Comparison of ENCODE assay signal across 8 cellular contexts in genomic region chr17:75940727-75941441, GRCh38. TPM values are rescaled to one million over a fixed set of nuclear protein-coding genes. Genes with fewer than 3 reads are reported as not detected.
DNase-seq lines count a peak whose midpoint lies in the region; ATAC-seq, FAIRE-seq and TF ChIP-seq lines count a peak whose summit lies in the region.

FBF1 (minus strand) TSS chr17:75941042; CDS start chr17:75938149, 2,893 bp downstream.

- H3K27ac ChIP-seq in Karpas-422 (ENCODE audit: low read length) (peak within 1 kb of the TSS; percentile 47; the same call in 1 of the 2 replicates), esophagus squamous epithelium (peak within 1 kb of the TSS; percentile 86 to 88 (median 87))

- H4K20me1 ChIP-seq in Karpas-422 (ENCODE audit: insufficient read depth, low read depth, low read length) = no peaks in the 10 kb centered on the region

- peak in 3 of 4 donors; percentile 76 to 82 (median 77) for TF ChIP-seq POLR2A in esophagus squamous epithelium (IDR thresholded peaks at IDR 0.05)

- H2AFZ ChIP-seq in Karpas-422 (ENCODE audit: low read length) = peak within 1 kb of the TSS; percentile 97

- peaks cover 17% of the 10 kb centered on the region for H3K4me1 ChIP-seq in Karpas-422 (ENCODE audit: low read length)
- H3K4me1 ChIP-seq in esophagus squamous epithelium = peaks cover 5 to 16% (median 11%) of the 10 kb centered on the region in 3 donors

- peak within 1 kb of the TSS; percentile 39 for H3K27ac Mint-ChIP-seq in activated T-cell treated with anti-CD3 and anti-CD28 coated beads, Interleukin-2, amount 50 U/mL, for 72 hours

- peaks cover 18% of the 10 kb centered on the region for H3K4me1 Mint-ChIP-seq in activated T-cell treated with anti-CD3 and anti-CD28 coated beads, Interleukin-2, amount 50 U/mL, for 72 hours (ENCODE audit: low read depth)

- peak; percentile 93 for ATAC-seq in GM21786 (IDR thresholded peaks at IDR 0.05; ENCODE audit: unreplicated experiment)
- ATAC-seq in activated T-cell treated with anti-CD3 and anti-CD28 coated beads, Interleukin-2, amount 50 U/mL, for 72 hours (replicated peaks in 1 of 2) = peak; percentile 99

- no peaks in the 10 kb centered on the region for H3K36me3 ChIP-seq in Karpas-422 (ENCODE audit: insufficient read depth, low read length)
- H3K36me3 ChIP-seq in esophagus squamous epithelium = peaks cover 0 to 27% (median 6%) of the 10 kb centered on the region in 3 donors

- H3K4me2 ChIP-seq in Karpas-422 (ENCODE audit: low read depth, low read length, poor library complexity, severe bottlenecking) = peak within 1 kb of the TSS; percentile 99

- no peaks in the 10 kb centered on the region for H3K9me3 Mint-ChIP-seq in activated T-cell treated with anti-CD3 and anti-CD28 coated beads, Interleukin-2, amount 50 U/mL, for 72 hours

- peak; percentile 72 for FAIRE-seq in RCC 7860 (lab: Jason Lieb, UNC)

- H3K27me3 ChIP-seq in Karpas-422 (ENCODE audit: low read length) = no peaks in the 10 kb centered on the region
- H3K27me3 ChIP-seq in esophagus squamous epithelium = no peaks in the 10 kb centered on the region

- H3K4me3 ChIP-seq in Karpas-422 (ENCODE audit: low read length) = peak within 1 kb of the TSS; percentile 99
- peak within 1 kb of the TSS; percentile 55 to 95 (median 68) for H3K4me3 ChIP-seq in esophagus squamous epithelium

- H3K79me2 ChIP-seq in Karpas-422 (ENCODE audit: low read length) = peaks cover 12% of the 10 kb centered on the region

- intact Hi-C loops in esophagus squamous epithelium (cut with DNase I) = loop anchor here (10.0 kb wide), 1 partner anchor 464 kb away; no protein-coding TSS in a partner anchor

- H3K36me3 Mint-ChIP-seq in activated T-cell treated with anti-CD3 and anti-CD28 coated beads, Interleukin-2, amount 50 U/mL, for 72 hours (ENCODE audit: insufficient read depth in 2 of 2) = no peaks in the 10 kb centered on the region

- peak within 1 kb of the TSS; percentile 95 for H3K9ac ChIP-seq in Karpas-422 (ENCODE audit: low read length)

- H3K9me3 ChIP-seq in Karpas-422 (ENCODE audit: low read length) (no peaks in the 10 kb centered on the region), esophagus squamous epithelium (no peaks in the 10 kb centered on the region)

- no peaks in the 10 kb centered on the region for H3K27me3 Mint-ChIP-seq in activated T-cell treated with anti-CD3 and anti-CD28 coated beads, Interleukin-2, amount 50 U/mL, for 72 hours (ENCODE audit: low read depth)

- DNase-seq in DMS53 treated with DMSO at 0.1 percent for 48 hours (lab: John Stamatoyannopoulos, UW; ENCODE audit: unreplicated experiment) (peak; percentile 96), Karpas-422 (peak; percentile 96), RCC 7860 (ENCODE audit: low spot score) (peak; percentile 92), esophagus squamous epithelium (lab: John Stamatoyannopoulos, UW) (peak; percentile 54), myocyte (ENCODE audit: low read depth) (peak; percentile 96)
- peak; percentile 91 to 92 for DNase-seq in activated T-cell treated with anti-CD3 and anti-CD28 coated beads, Interleukin-2, amount 50 U/mL, for 72 hours
- DNase-seq in stimulated activated CD8-positive, alpha-beta memory T cell treated with anti-CD3 and anti-CD28 coated beads, Interleukin-7, amount 100 ng/mL, for 4 hours (ENCODE audit: low read depth in 2 of 2) = peak; percentile 79 to 86

- peak within 1 kb of the TSS; percentile 84 to 86 for H3K4me3 Mint-ChIP-seq in activated T-cell treated with anti-CD3 and anti-CD28 coated beads, Interleukin-2, amount 50 U/mL, for 72 hours

- peak in 2 of 6 experiments; percentile 10 to 44 for TF ChIP-seq CTCF in esophagus squamous epithelium (IDR thresholded peaks at IDR 0.05)

- WGBS in esophagus squamous epithelium, 2 donors = 0 to 2% methylated on average over 4 to 11 of the region's 63 CpGs

- no peaks in the 10 kb centered on the region for H3K9me2 ChIP-seq in Karpas-422 (replicated peaks; ENCODE audit: insufficient read depth, low read length)

RNA-seq across cellular contexts. Expression of gene FBF1, which starts in this region (rescaled TPM):
- total RNA-seq in Karpas-422 (2014; rRNA removed; shearing (Covaris generic); ENCODE audit: low replicate concordance) = 13.5 and 37.0 TPM in 2 replicates
- total RNA-seq in activated T-cell treated with anti-CD3 and anti-CD28 coated beads, Interleukin-2, amount 50 U/mL, for 72 hours = 10 to 100 TPM; 19.9 to 26.7 TPM
- total RNA-seq in esophagus squamous epithelium = 10 to 100 TPM; 13.9 to 18.3 (median 15.5) TPM
- total RNA-seq in myocyte = 7.8 and 10.4 TPM in 2 replicates
- 11.9 TPM for polyA plus RNA-seq in myocyte (2012)

Comparison
In these comparisons a context has a peak if more than half of its experiments do, and no peak if none do; other contexts are left out.
1. Peak in every context shown above with its lines: DNase-seq, ATAC-seq, H3K4me3 ChIP-seq and H3K27ac ChIP-seq.